ENCODE assay signal across 8 cellular contexts in genomic region chr5:159208508-159209437, GRCh38. TPM values are rescaled to one million over a fixed set of nuclear protein-coding genes. Genes with fewer than 3 reads are reported as not detected.
DNase-seq lines count a peak whose midpoint lies in the region; ATAC-seq and TF ChIP-seq lines count a peak whose summit lies in the region.

No MANE protein-coding gene starts in this region.

- H3K4me3 Mint-ChIP-seq in activated CD8-positive, alpha-beta memory T cell treated with anti-CD3 and anti-CD28 coated beads, Interleukin-2, amount 10 ng/mL, durations not matched to agents 7 days and 5 days = peak overlapping the region; percentile 98
- H3K4me3 Mint-ChIP-seq in naive B cell (peak overlapping the region; percentile 91 to 100 (median 95)), type B pancreatic cell (peak overlapping the region; percentile 99)

- H2AFZ ChIP-seq in KMS-11 (ENCODE audit: low read depth) (peak overlapping the region; percentile 34; the same call in 1 of the 2 replicates), fibroblast of lung (ENCODE audit: low read length) (peak overlapping the region; percentile 53)

- H3K4me2 ChIP-seq in KMS-11 (peak overlapping the region; percentile 91), fibroblast of lung (ENCODE audit: extremely low read depth, insufficient read depth, low read length) (peak overlapping the region; percentile 94)

- H4K20me1 ChIP-seq in KMS-11 (ENCODE audit: insufficient read depth) (no peaks in the 10 kb centered on the region), fibroblast of lung (ENCODE audit: control insufficient read depth, extremely low read depth, insufficient read depth, low read length) (no peaks in the 10 kb centered on the region)

- CTCF ChIA-PET in activated CD8-positive, alpha-beta memory T cell treated with anti-CD3 and anti-CD28 coated beads, Interleukin-2, amount 10 ng/mL, durations not matched to agents 7 days and 5 days (lab: Charles Lee) = interaction anchor here (0.9 to 1.9 kb wide), 5 partner anchors 14 to 102 kb away, joined by 3 to 16 read pairs (median 4); no protein-coding TSS in a partner anchor

- H3K27ac ChIP-seq in KMS-11 (peak overlapping the region; percentile 91), fibroblast of lung (ENCODE audit: insufficient read depth, low read length) (peak overlapping the region; percentile 96)

- no peak for TF ChIP-seq CTCF in KMS-11 (conservative IDR thresholded peaks at IDR 0.05; ENCODE audit: low read depth, low read length)
- TF ChIP-seq CTCF in fibroblast of lung (conservative IDR thresholded peaks at IDR 0.05 in 1 of 2, IDR thresholded peaks at IDR 0.05 in 1 of 2; ENCODE audit: low read depth in 1 of 2, low read length in 2 of 2) = no peak
- TF ChIP-seq CTCF in type B pancreatic cell (conservative IDR thresholded peaks at IDR 0.05) = no peak

- H3K36me3 ChIP-seq in KMS-11 (ENCODE audit: insufficient read depth) (no peaks in the 10 kb centered on the region), fibroblast of lung (ENCODE audit: control insufficient read depth, insufficient read depth, low read length) (no peaks in the 10 kb centered on the region)

- H3K79me2 ChIP-seq in KMS-11 (ENCODE audit: insufficient read depth, low read depth) (peaks cover 51% of the 10 kb centered on the region), fibroblast of lung (ENCODE audit: control insufficient read depth, insufficient read depth, low read length) (peaks cover 54% of the 10 kb centered on the region)

- peak; percentile 58 for DNase-seq in ELR (ENCODE audit: low read depth)
- no peak for DNase-seq in activated CD8-positive, alpha-beta memory T cell treated with anti-CD3 and anti-CD28 coated beads, Interleukin-2, amount 10 ng/mL, durations not matched to agents 7 days and 5 days
- DNase-seq in fibroblast of lung (ENCODE audit: low read depth in 2 of 2) = peak; percentile 26 to 46
- no peak for DNase-seq in naive B cell
- DNase-seq in type B pancreatic cell (ENCODE audit: extremely low spot score, unreplicated experiment) = no peak
- no peak for DNase-seq in LoVo (ENCODE audit: low spot score)

- no peaks in the 10 kb centered on the region for H3K27me3 ChIP-seq in KMS-11 (ENCODE audit: insufficient read depth, low read depth)
- H3K27me3 ChIP-seq in fibroblast of lung (ENCODE audit: control insufficient read depth, insufficient read depth, low read length) = no peaks in the 10 kb centered on the region

- H3K9me3 Mint-ChIP-seq in activated CD8-positive, alpha-beta memory T cell treated with anti-CD3 and anti-CD28 coated beads, Interleukin-2, amount 10 ng/mL, durations not matched to agents 7 days and 5 days (ENCODE audit: low read depth) = no peaks in the 10 kb centered on the region
- H3K9me3 Mint-ChIP-seq in naive B cell (no peaks in the 10 kb centered on the region), type B pancreatic cell (no peaks in the 10 kb centered on the region)

- H3K9ac ChIP-seq in KMS-11 (peak overlapping the region; percentile 85), fibroblast of lung (ENCODE audit: insufficient read depth, low read length) (peak overlapping the region; percentile 78)

- H3K4me3 ChIP-seq in KMS-11 (IDR thresholded peaks at IDR 0.05; ENCODE audit: insufficient read depth, low read depth, low read length) = no peak overlapping the region
- H3K4me3 ChIP-seq in fibroblast of lung (replicated peaks in 1 of 4; ENCODE audit: control extremely low read depth in 1 of 4, insufficient read depth in 1 of 4, low read depth in 3 of 4, low read length in 4 of 4) = peak overlapping the region; percentile 71 to 91 (median 88)

- no peaks in the 10 kb centered on the region for H3K27me3 Mint-ChIP-seq in activated CD8-positive, alpha-beta memory T cell treated with anti-CD3 and anti-CD28 coated beads, Interleukin-2, amount 10 ng/mL, durations not matched to agents 7 days and 5 days
- H3K27me3 Mint-ChIP-seq in naive B cell = no peaks in the 10 kb centered on the region
- H3K27me3 Mint-ChIP-seq in type B pancreatic cell = no peaks in the 10 kb centered on the region

- H3K4me1 ChIP-seq in KMS-11 (ENCODE audit: low read depth, poor library complexity, severe bottlenecking) = peaks cover 29% of the 10 kb centered on the region
- H3K4me1 ChIP-seq in fibroblast of lung (ENCODE audit: control insufficient read depth, extremely low read depth, insufficient read depth, low read length) = peaks cover 2% of the 10 kb centered on the region

- peaks cover 18% of the 10 kb centered on the region for H3K36me3 Mint-ChIP-seq in activated CD8-positive, alpha-beta memory T cell treated with anti-CD3 and anti-CD28 coated beads, Interleukin-2, amount 10 ng/mL, durations not matched to agents 7 days and 5 days
- H3K36me3 Mint-ChIP-seq in naive B cell (peaks cover 0 to 10% of the 10 kb centered on the region in 2 donors), type B pancreatic cell (no peaks in the 10 kb centered on the region)

- H3K9me3 ChIP-seq in fibroblast of lung (ENCODE audit: control insufficient read depth, insufficient read depth, low read depth, low read length) = no peaks in the 10 kb centered on the region

- peak overlapping the region; percentile 99 for H3K27ac Mint-ChIP-seq in activated CD8-positive, alpha-beta memory T cell treated with anti-CD3 and anti-CD28 coated beads, Interleukin-2, amount 10 ng/mL, durations not matched to agents 7 days and 5 days
- peak overlapping the region; percentile 89 to 98 (median 96) for H3K27ac Mint-ChIP-seq in naive B cell
- H3K27ac Mint-ChIP-seq in type B pancreatic cell = peak overlapping the region; percentile 96

- H3K4me1 Mint-ChIP-seq in activated CD8-positive, alpha-beta memory T cell treated with anti-CD3 and anti-CD28 coated beads, Interleukin-2, amount 10 ng/mL, durations not matched to agents 7 days and 5 days = peaks cover 43% of the 10 kb centered on the region
- H3K4me1 Mint-ChIP-seq in naive B cell = peaks cover 46 to 63% (median 60%) of the 10 kb centered on the region in 3 donors
- peaks cover 46% of the 10 kb centered on the region for H3K4me1 Mint-ChIP-seq in type B pancreatic cell (ENCODE audit: unreplicated experiment)

- peak; percentile 11 for ATAC-seq in GM21619 (IDR thresholded peaks at IDR 0.05; ENCODE audit: unreplicated experiment)
- peak; percentile 1 for ATAC-seq in activated CD8-positive, alpha-beta memory T cell treated with anti-CD3 and anti-CD28 coated beads, Interleukin-2, amount 10 ng/mL, durations not matched to agents 7 days and 5 days
- ATAC-seq in naive B cell (ENCODE audit: low read depth in 2 of 2) = peak; percentile 0 to 8

RNA-seq across cellular contexts. Expression of gene RNF145, which starts 0.6 kb away (rescaled TPM):
- 100 to 1,000 TPM in 1 of 2 experiments, 10 to 100 TPM in 1; 93.9 to 111 TPM for total RNA-seq in activated CD8-positive, alpha-beta memory T cell treated with anti-CD3 and anti-CD28 coated beads, Interleukin-2, amount 10 ng/mL, durations not matched to agents 7 days and 5 days
- 54.2 and 57.8 TPM in 2 replicates for total RNA-seq in fibroblast of lung
- polyA plus RNA-seq in fibroblast of lung = 74.7 and 75.0 TPM in 2 replicates
- 50.6 and 53.1 TPM in 2 replicates for polyA plus RNA-seq in fibroblast of lung (2012)
- 17.7 and 57.1 TPM in 2 replicates for polyA minus RNA-seq in fibroblast of lung (ENCODE audit: low replicate concordance)
- 10 to 100 TPM in 5 of 6 donors, 1 to 10 TPM in 1; 8.8 to 14.4 (median 10.4) TPM for polyA plus RNA-seq in naive B cell (ENCODE audit: low read depth in 6 of 6)
- 42.5 and 66.4 TPM in 2 replicates for total RNA-seq in type B pancreatic cell (ENCODE audit: low replicate concordance)

RNA-seq across cellular contexts. Expression of gene UBLCP1, which starts 54.3 kb away (rescaled TPM):
- total RNA-seq in activated CD8-positive, alpha-beta memory T cell treated with anti-CD3 and anti-CD28 coated beads, Interleukin-2, amount 10 ng/mL, durations not matched to agents 7 days and 5 days = 10 to 100 TPM; 21.4 to 31.0 TPM
- total RNA-seq in fibroblast of lung (13.9 and 15.4 TPM in 2 replicates), type B pancreatic cell (ENCODE audit: low replicate concordance) (20.5 and 29.4 TPM in 2 replicates)
- polyA plus RNA-seq in fibroblast of lung (30.0 and 30.4 TPM in 2 replicates), naive B cell (ENCODE audit: low read depth in 6 of 6) (10 to 100 TPM; 48.4 to 69.5 (median 61.2) TPM)
- polyA plus RNA-seq in fibroblast of lung (2012) = 23.5 and 26.2 TPM in 2 replicates
- polyA minus RNA-seq in fibroblast of lung (ENCODE audit: low replicate concordance) = 0.70 TPM in 1 of 2 replicates, not detected in the other

Comparison
In these comparisons a context has a peak if more than half of its experiments do, and no peak if none do; other contexts are left out.
1. DNase-seq: peak in ELR (single experiment) and fibroblast of lung (2 of 2); none in activated CD8-positive, alpha-beta memory T cell treated with anti-CD3 and anti-CD28 coated beads, Interleukin-2, amount 10 ng/mL, durations not matched to agents 7 days and 5 days (single experiment), naive B cell (single experiment), type B pancreatic cell (single experiment) and LoVo (single experiment).
2. Peak in every context shown above with its lines, with median percentiles within 50 percentile points of each other: ATAC-seq, H3K27ac Mint-ChIP-seq and H3K4me3 Mint-ChIP-seq.